22 cellular contexts compared by ENCODE assay signal in the genomic region with DNA sequence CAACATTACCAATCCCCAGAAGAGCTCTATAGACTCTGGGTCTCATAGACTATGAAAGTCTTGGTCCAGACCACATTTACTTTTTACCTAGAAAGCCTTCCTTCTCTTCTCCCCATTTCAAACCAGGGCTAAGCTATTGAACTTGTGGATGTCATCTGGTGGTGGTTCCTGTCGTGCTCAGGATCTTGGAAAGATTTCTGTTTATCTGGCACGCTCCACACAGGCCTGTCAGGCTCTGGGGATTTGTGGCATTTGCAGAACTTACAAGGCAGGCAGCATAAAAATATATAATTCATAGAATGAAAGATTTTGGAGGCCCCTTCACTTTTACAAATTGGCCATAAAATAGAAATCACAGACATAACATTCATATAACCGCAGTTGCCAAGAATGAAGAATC.
DNase-seq lines count a peak whose midpoint lies in the region; ATAC-seq and TF ChIP-seq lines count a peak whose summit lies in the region.
"Had no signal": no experiment of that assay in that cellular context is flagged by ENCODE, and none has a peak within 500 bp of the region (broad histone marks: within the 10 kb centered on the region; RNA-seq: fewer than 3 reads in every experiment).

No MANE protein-coding gene starts in this region.

- no peak overlapping the region for H3K4me3 ChIP-seq in muscle layer of colon (ENCODE audit: low read depth in 1 of 2, low read length in 2 of 2)
- no peak overlapping the region for H3K4me3 ChIP-seq in aorta (ENCODE audit: low read length in 2 of 2)
- H3K4me3 ChIP-seq: A549, heart left ventricle, K562, prostate gland had no signal

- H3K4me1 Mint-ChIP-seq in brain, result peaks cover 27% of the 10 kb centered on the region
- H3K4me1 Mint-ChIP-seq: activated naive CD8-positive, alpha-beta T cell treated with anti-CD3 and anti-CD28 coated beads, Interleukin-2, amount 50 U/mL, for 24 hours had no signal

- no peaks in the 10 kb centered on the region for H3K9me3 ChIP-seq in muscle layer of colon (ENCODE audit: low read length)
- no peaks in the 10 kb centered on the region for H3K9me3 ChIP-seq in aorta (ENCODE audit: control insufficient read depth, low read length)
- H3K9me3 ChIP-seq: A549, heart left ventricle, prostate gland had no signal

- H3K4me1 ChIP-seq in muscle layer of colon (ENCODE audit: insufficient read depth, low read length) (peaks cover 30% of the 10 kb centered on the region), aorta (ENCODE audit: control insufficient read depth in 1 of 2, insufficient read depth in 2 of 2, low read length in 2 of 2) (peaks cover 0 to 11% of the 10 kb centered on the region in 2 donors)
- H3K4me1 ChIP-seq: A549, prostate gland had no signal

- WGBS in aorta, 2 donors, result 5% methylated on average over 3 of the region's 3 CpGs

- H3K27ac ChIP-seq in muscle layer of colon (ENCODE audit: low read depth, low read length) (peak overlapping the region; percentile 37), aorta (ENCODE audit: low read depth in 1 of 2, low read length in 2 of 2) (no peak overlapping the region)
- H3K27ac ChIP-seq: A549, heart left ventricle, prostate gland, VCaP had no signal

- TF ChIP-seq CTCF in brain (conservative IDR thresholded peaks at IDR 0.05), result no peak

- H3K27ac Mint-ChIP-seq in brain, result peak overlapping the region in 4 of 5 experiments; percentile 12 to 73 (median 33)
- H3K27ac Mint-ChIP-seq: activated naive CD8-positive, alpha-beta T cell treated with anti-CD3 and anti-CD28 coated beads, Interleukin-2, amount 50 U/mL, for 24 hours had no signal

- H3K27me3 ChIP-seq in muscle layer of colon (ENCODE audit: control insufficient read depth in 1 of 2, insufficient read depth in 2 of 2, low read length in 2 of 2) (no peaks in the 10 kb centered on the region), aorta (ENCODE audit: control insufficient read depth in 1 of 2, insufficient read depth in 2 of 2, low read length in 1 of 2) (no peaks in the 10 kb centered on the region)
- H3K27me3 ChIP-seq: heart left ventricle had no signal

- no peaks in the 10 kb centered on the region for H3K27me3 Mint-ChIP-seq in brain

- intact Hi-C loops in Right ventricle myocardium superior (cut with DNase I), result no loop called here
- intact Hi-C loops in cardiac septum (cut with DNase I), result no loop called here
- intact Hi-C loops in aorta (cut with DNase I), result loop anchor here in 1 of 2 donors (5.0 kb wide), 1 partner anchor 48 kb away; no protein-coding TSS in a partner anchor

- ATAC-seq in Right ventricle myocardium superior (ENCODE audit: poor library complexity) (peak; percentile 34), aorta (ENCODE audit: low FRiP score) (peak; percentile 56), HG03175 (IDR thresholded peaks at IDR 0.05; ENCODE audit: unreplicated experiment) (no peak)
- ATAC-seq: A549; activated naive CD8-positive, alpha-beta T cell treated with anti-CD3 and anti-CD28 coated beads, Interleukin-2, amount 50 U/mL, for 24 hours; K562 had no signal

- no peaks in the 10 kb centered on the region for H3K9me3 Mint-ChIP-seq in brain
- H3K9me3 Mint-ChIP-seq: activated naive CD8-positive, alpha-beta T cell treated with anti-CD3 and anti-CD28 coated beads, Interleukin-2, amount 50 U/mL, for 24 hours had no signal

- no peaks in the 10 kb centered on the region for H3K36me3 ChIP-seq in muscle layer of colon (ENCODE audit: insufficient read depth, low read length)
- H3K36me3 ChIP-seq in aorta (ENCODE audit: control insufficient read depth in 1 of 2, insufficient read depth in 2 of 2, low read length in 1 of 2), result no peaks in the 10 kb centered on the region
- H3K36me3 ChIP-seq: heart left ventricle, prostate gland had no signal

- no peaks in the 10 kb centered on the region for H3K36me3 Mint-ChIP-seq in brain

- DNase-seq in Right ventricle myocardium superior (no peak), cardiac septum (ENCODE audit: low spot score) (no peak), aorta (no peak), UCSD-AML1 (lab: John Stamatoyannopoulos, UW; ENCODE audit: unreplicated experiment) (no peak)
- no peak for DNase-seq in activated naive CD4-positive, alpha-beta T cell treated with Interleukin-2 at 50 U/mL for 16 hours
- DNase-seq: activated CD4-positive, alpha-beta T cell treated with anti-CD3 and anti-CD28 coated beads for 48 hours; activated gamma-delta T cell treated with Interleukin-2 at 50 U/mL for 16 hours; activated naive CD8-positive, alpha-beta T cell treated with anti-CD3 and anti-CD28 coated beads, Interleukin-2, amount 50 U/mL, for 24 hours; activated T-cell treated with anti-CD3 and anti-CD28 coated beads, Interleukin-2, amount 50 U/mL, for 1 hour; COR-L47; effector CD4-positive, alpha-beta T cell; GF-D8; NCI-H2029 treated with DMSO at 0.1 percent for 48 hours; NCI-H774 had no signal

- peak overlapping the region in 2 of 5 experiments; percentile 15 to 18 for H3K4me3 Mint-ChIP-seq in brain
- H3K4me3 Mint-ChIP-seq: activated naive CD8-positive, alpha-beta T cell treated with anti-CD3 and anti-CD28 coated beads, Interleukin-2, amount 50 U/mL, for 24 hours had no signal

- no peak overlapping the region for H3K9ac ChIP-seq in muscle layer of colon (ENCODE audit: low read length)
